23 cellular contexts compared by ENCODE assay signal in genomic region chr7:158186406-158186805, GRCh38.
"Had no signal": no experiment of that assay in that cellular context is flagged by ENCODE, and none has a peak within 500 bp of the region (broad histone marks: within the 10 kb centered on the region; RNA-seq: fewer than 3 reads in every experiment).

No MANE protein-coding gene starts in this region.

- H3K27ac ChIP-seq: colonic mucosa, dorsolateral prefrontal cortex, esophagus squamous epithelium, gastroesophageal sphincter, heart left ventricle, hepatocyte, left lung, lower lobe of right lung had no signal

- H3K4me3 ChIP-seq: colonic mucosa, esophagus squamous epithelium, gastroesophageal sphincter, heart left ventricle, hepatocyte, left lung, lower lobe of right lung had no signal

- DNase-seq: colonic mucosa; dermis blood vessel endothelial cell; dorsolateral prefrontal cortex; effector CD4-positive, alpha-beta T cell; effector memory CD4-positive, alpha-beta T cell; esophagus squamous epithelium; foreskin fibroblast; foreskin melanocyte; heart left ventricle; hypothalamus; immature natural killer cell; islet precursor cell; kidney; kidney glomerular epithelial cell; left lung; left ventricle myocardium superior; lower lobe of right lung; mesenchymal stem cell; midbrain; naive thymus-derived CD4-positive, alpha-beta T cell had no signal

- H3K36me3 Mint-ChIP-seq: immature natural killer cell had no signal

- H3K4me3 Mint-ChIP-seq: immature natural killer cell; naive thymus-derived CD4-positive, alpha-beta T cell had no signal

- H3K4me1 Mint-ChIP-seq: immature natural killer cell; naive thymus-derived CD4-positive, alpha-beta T cell had no signal

- H3K27ac Mint-ChIP-seq: immature natural killer cell; naive thymus-derived CD4-positive, alpha-beta T cell had no signal

- FAIRE-seq: endothelial cell of umbilical vein, kidney had no signal
